Comparison of ENCODE assay signal across 12 cellular contexts in the genomic region with DNA sequence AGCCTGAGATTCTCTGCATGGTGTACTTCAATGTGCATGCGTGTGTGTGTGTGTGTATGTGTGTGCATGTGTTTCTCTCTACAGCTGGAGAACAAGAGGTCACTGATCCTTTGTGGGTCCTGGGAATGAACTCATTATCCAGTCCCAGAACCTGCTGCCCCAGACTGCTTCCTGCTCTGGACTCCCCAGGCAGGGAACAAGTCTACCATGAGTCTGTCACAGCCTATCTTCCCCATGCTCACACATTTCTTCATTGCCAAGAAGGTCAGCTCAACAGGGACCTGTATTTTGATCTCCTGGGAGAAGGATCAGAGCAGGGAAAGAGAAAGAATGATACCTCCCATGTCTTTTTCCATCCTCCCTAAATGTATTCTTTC. TPM values are rescaled to one million over a fixed set of nuclear protein-coding genes. Genes with fewer than 3 reads are reported as not detected.
A peak's percentile ranks its signal among the peaks of the same experiment; 100 is the strongest.
DNase-seq lines count a peak whose midpoint lies in the region; ATAC-seq and TF ChIP-seq lines count a peak whose summit lies in the region.
"Had no signal": no experiment of that assay in that cellular context is flagged by ENCODE, and none has a peak within 500 bp of the region (broad histone marks: within the 10 kb centered on the region; RNA-seq: fewer than 3 reads in every experiment).

No MANE protein-coding gene starts in this region.

- ATAC-seq in activated T-cell treated with anti-CD3 and anti-CD28 coated beads, Interleukin-2, amount 50 U/mL, for 72 hours (replicated peaks in 1 of 2): no peak
- no peak for ATAC-seq in stimulated activated effector memory CD8-positive, alpha-beta T cell treated with anti-CD3 and anti-CD28 coated beads, Interleukin-12 subunit alpha, Interleukin-12 subunit beta, amount 100 ng/mL, for 72 hours
- ATAC-seq: gastroesophageal sphincter, left colon had no signal

- H3K4me3 Mint-ChIP-seq in activated T-cell treated with anti-CD3 and anti-CD28 coated beads, Interleukin-2, amount 50 U/mL, for 72 hours: peak overlapping the region; percentile 80
- H3K4me3 Mint-ChIP-seq in dendritic cell treated with granulocyte-macrophage colony-stimulating factor and Interleukin-4, amounts not matched to agents 40 ng/mL and 50 ng/mL, for 4 days: peak overlapping the region; percentile 85
- H3K4me3 Mint-ChIP-seq in stimulated activated effector memory CD8-positive, alpha-beta T cell treated with anti-CD3 and anti-CD28 coated beads, Interleukin-12 subunit alpha, Interleukin-12 subunit beta, amount 100 ng/mL, for 72 hours: peak overlapping the region; percentile 81

- in situ Hi-C loops in GM13977 (cut with MboI; ENCODE audit: low pct_unique_long_range_greater_than_20kb, low sequenced_read_pairs, unreplicated experiment): no loop called here

- intact Hi-C loops in dendritic cell treated with granulocyte-macrophage colony-stimulating factor and Interleukin-4, amounts not matched to agents 40 ng/mL and 50 ng/mL, for 4 days (cut with micrococcal nuclease): loop anchor here (5.0 kb wide), 1 partner anchor 159 kb away; no protein-coding TSS in a partner anchor
- intact Hi-C loops in posterior cingulate gyrus (cut with DNase I): no loop called here

- H3K9me3 ChIP-seq in BE2C: no peaks in the 10 kb centered on the region
- H3K9me3 ChIP-seq: gastroesophageal sphincter had no signal

- no peak for TF ChIP-seq POLR2A in NB4 (IDR thresholded peaks at IDR 0.05; ENCODE audit: extremely low read depth, insufficient read length)

- TF ChIP-seq CTCF in NB4 (IDR thresholded peaks at IDR 0.05; ENCODE audit: low read depth, low read length): no peak
- TF ChIP-seq CTCF in BE2C (IDR thresholded peaks at IDR 0.05; ENCODE audit: low read depth, low read length): no peak
- TF ChIP-seq CTCF in GM13977 (IDR thresholded peaks at IDR 0.05; ENCODE audit: extremely low read depth, insufficient read depth, missing control alignments): no peak

- peaks cover 3% of the 10 kb centered on the region; the same call in 1 of the 2 replicates for H3K4me1 ChIP-seq in BE2C

- H3K9me3 Mint-ChIP-seq in activated T-cell treated with anti-CD3 and anti-CD28 coated beads, Interleukin-2, amount 50 U/mL, for 72 hours: no peaks in the 10 kb centered on the region
- no peaks in the 10 kb centered on the region for H3K9me3 Mint-ChIP-seq in dendritic cell treated with granulocyte-macrophage colony-stimulating factor and Interleukin-4, amounts not matched to agents 40 ng/mL and 50 ng/mL, for 4 days
- no peaks in the 10 kb centered on the region for H3K9me3 Mint-ChIP-seq in stimulated activated effector memory CD8-positive, alpha-beta T cell treated with anti-CD3 and anti-CD28 coated beads, Interleukin-12 subunit alpha, Interleukin-12 subunit beta, amount 100 ng/mL, for 72 hours

- peaks cover 38% of the 10 kb centered on the region for H3K27me3 ChIP-seq in BE2C

- peak overlapping the region; percentile 74 for H3K27ac Mint-ChIP-seq in activated T-cell treated with anti-CD3 and anti-CD28 coated beads, Interleukin-2, amount 50 U/mL, for 72 hours
- peak overlapping the region; percentile 84 for H3K27ac Mint-ChIP-seq in dendritic cell treated with granulocyte-macrophage colony-stimulating factor and Interleukin-4, amounts not matched to agents 40 ng/mL and 50 ng/mL, for 4 days
- H3K27ac Mint-ChIP-seq in stimulated activated effector memory CD8-positive, alpha-beta T cell treated with anti-CD3 and anti-CD28 coated beads, Interleukin-12 subunit alpha, Interleukin-12 subunit beta, amount 100 ng/mL, for 72 hours: peak overlapping the region; percentile 93

- H3K36me3 Mint-ChIP-seq in activated T-cell treated with anti-CD3 and anti-CD28 coated beads, Interleukin-2, amount 50 U/mL, for 72 hours (ENCODE audit: insufficient read depth in 2 of 2): peaks cover 4 to 6% of the 10 kb centered on the region in 2 donors
- peaks cover 26% of the 10 kb centered on the region for H3K36me3 Mint-ChIP-seq in dendritic cell treated with granulocyte-macrophage colony-stimulating factor and Interleukin-4, amounts not matched to agents 40 ng/mL and 50 ng/mL, for 4 days (ENCODE audit: low read depth)
- peaks cover 46% of the 10 kb centered on the region for H3K36me3 Mint-ChIP-seq in stimulated activated effector memory CD8-positive, alpha-beta T cell treated with anti-CD3 and anti-CD28 coated beads, Interleukin-12 subunit alpha, Interleukin-12 subunit beta, amount 100 ng/mL, for 72 hours

- DNase-seq in activated T-cell treated with anti-CD3 and anti-CD28 coated beads, Interleukin-2, amount 50 U/mL, for 72 hours: no peak
- DNase-seq in activated T-cell treated with anti-CD3 and anti-CD28 coated beads for 4 hours (no peak), NB4 (ENCODE audit: low read depth) (no peak), BE2C (no peak), GM13977 (ENCODE audit: low spot score) (no peak), posterior cingulate gyrus (no peak)
- no peak for DNase-seq in stimulated activated effector memory CD8-positive, alpha-beta T cell treated with anti-CD3 and anti-CD28 coated beads, Interleukin-12 subunit alpha, Interleukin-12 subunit beta, amount 100 ng/mL, for 72 hours (ENCODE audit: low spot score in 2 of 2)
- DNase-seq: NCI-H1105, retina had no signal

- no peaks in the 10 kb centered on the region for H3K27me3 Mint-ChIP-seq in activated T-cell treated with anti-CD3 and anti-CD28 coated beads, Interleukin-2, amount 50 U/mL, for 72 hours (ENCODE audit: low read depth)
- H3K27me3 Mint-ChIP-seq in dendritic cell treated with granulocyte-macrophage colony-stimulating factor and Interleukin-4, amounts not matched to agents 40 ng/mL and 50 ng/mL, for 4 days: no peaks in the 10 kb centered on the region

- peaks cover 4% of the 10 kb centered on the region for H3K36me3 ChIP-seq in BE2C
- H3K36me3 ChIP-seq: gastroesophageal sphincter had no signal

- H3K4me3 ChIP-seq in NB4 (ENCODE audit: low read depth, low read length): peak overlapping the region; percentile 74
- no peak overlapping the region for H3K4me3 ChIP-seq in BE2C (ENCODE audit: low read depth, low read length)

- H3K4me1 Mint-ChIP-seq in activated T-cell treated with anti-CD3 and anti-CD28 coated beads, Interleukin-2, amount 50 U/mL, for 72 hours (ENCODE audit: low read depth): peaks cover 66% of the 10 kb centered on the region
- H3K4me1 Mint-ChIP-seq in dendritic cell treated with granulocyte-macrophage colony-stimulating factor and Interleukin-4, amounts not matched to agents 40 ng/mL and 50 ng/mL, for 4 days (ENCODE audit: low read depth): peaks cover 55% of the 10 kb centered on the region
- peaks cover 70% of the 10 kb centered on the region for H3K4me1 Mint-ChIP-seq in stimulated activated effector memory CD8-positive, alpha-beta T cell treated with anti-CD3 and anti-CD28 coated beads, Interleukin-12 subunit alpha, Interleukin-12 subunit beta, amount 100 ng/mL, for 72 hours

RNA-seq across cellular contexts. Expression of gene AGAP2, which starts 2.9 kb away (rescaled TPM):
- 10 to 100 TPM; 21.7 to 26.9 TPM for total RNA-seq in activated T-cell treated with anti-CD3 and anti-CD28 coated beads, Interleukin-2, amount 50 U/mL, for 72 hours
- 3.9 TPM for polyA plus RNA-seq in BE2C (2012; ENCODE audit: insufficient read depth, insufficient read length, low read depth)

RNA-seq across cellular contexts. Expression of gene TSPAN31, which starts 3.4 kb away (rescaled TPM):
- total RNA-seq in activated T-cell treated with anti-CD3 and anti-CD28 coated beads, Interleukin-2, amount 50 U/mL, for 72 hours: 10 to 100 TPM; 18.2 to 19.6 TPM
- polyA plus RNA-seq in BE2C (2012; ENCODE audit: insufficient read depth, insufficient read length, low read depth): 18.6 TPM

RNA-seq across cellular contexts. Expression of gene CDK4, which starts 10.7 kb away (rescaled TPM):
- total RNA-seq in activated T-cell treated with anti-CD3 and anti-CD28 coated beads, Interleukin-2, amount 50 U/mL, for 72 hours: 100 to 1,000 TPM; 150 to 154 TPM
- 737 TPM for polyA plus RNA-seq in BE2C (2012; ENCODE audit: insufficient read depth, insufficient read length, low read depth)

RNA-seq across cellular contexts. Expression of gene MARCHF9, which starts 13.5 kb away (rescaled TPM):
- total RNA-seq in activated T-cell treated with anti-CD3 and anti-CD28 coated beads, Interleukin-2, amount 50 U/mL, for 72 hours: 10 to 100 TPM; 30.2 to 32.9 TPM
- 36.9 TPM for polyA plus RNA-seq in BE2C (2012; ENCODE audit: insufficient read depth, insufficient read length, low read depth)

RNA-seq across cellular contexts. Expression of gene CYP27B1, which starts 25.5 kb away (rescaled TPM):
- total RNA-seq in activated T-cell treated with anti-CD3 and anti-CD28 coated beads, Interleukin-2, amount 50 U/mL, for 72 hours: 10 to 100 TPM; 11.1 to 14.7 TPM
- polyA plus RNA-seq in BE2C (2012; ENCODE audit: insufficient read depth, insufficient read length, low read depth): 47.2 TPM
